ENCODE assay signal across 1 cellular context in the genomic region with DNA sequence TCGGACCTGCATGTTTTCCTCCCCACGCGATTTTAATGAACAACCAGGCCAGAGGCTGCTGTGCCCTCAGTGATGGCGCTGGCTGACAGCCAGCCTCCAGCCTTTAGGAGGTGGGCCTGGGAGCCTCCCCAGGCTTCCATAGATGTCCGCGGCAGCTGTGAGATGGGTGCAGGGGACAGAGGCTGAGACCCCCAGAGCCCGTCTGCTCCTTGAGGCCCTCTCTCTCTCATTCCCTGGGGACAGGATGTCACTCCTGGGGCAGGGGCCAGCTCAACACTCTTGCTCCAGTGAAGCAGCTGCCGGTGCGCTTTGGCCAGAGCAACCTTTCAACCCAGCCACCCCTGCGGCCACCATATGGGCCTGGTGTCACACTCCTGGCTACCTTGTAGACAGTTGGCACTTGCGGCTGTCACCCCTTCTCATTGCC.
TF ChIP-seq lines count a peak whose summit lies in the region.

No MANE protein-coding gene starts in this region.

TF ChIP-seq in HepG2, 621 proteins besides CTCF, POLR2A, EP300 and RAD21 (continued from another document and continues in another):
- no peak for TF ChIP-seq RFXAP (CRISPR knock-in tag; IDR thresholded peaks at IDR 0.05; ENCODE audit: borderline replicate concordance)
- TF ChIP-seq ZSCAN29 (CRISPR knock-in tag; conservative IDR thresholded peaks at IDR 0.05): no peak
- TF ChIP-seq EEA1 (CRISPR knock-in tag; IDR thresholded peaks at IDR 0.05; ENCODE audit: borderline replicate concordance): no peak
- TF ChIP-seq LCORL (IDR thresholded peaks at IDR 0.05): no peak
- TF ChIP-seq LCORL (CRISPR knock-in tag; IDR thresholded peaks at IDR 0.05): peak; percentile 55; the same call in 1 of the 2 replicates
- no peak for TF ChIP-seq XBP1 (CRISPR knock-in tag; IDR thresholded peaks at IDR 0.05)
- TF ChIP-seq TEAD3 (CRISPR knock-in tag; optimal IDR thresholded peaks at IDR 0.05; ENCODE audit: borderline replicate concordance): no peak
- no peak for TF ChIP-seq WIZ (CRISPR knock-in tag; IDR thresholded peaks at IDR 0.05)
- no peak for TF ChIP-seq NAIF1 (CRISPR knock-in tag; IDR thresholded peaks at IDR 0.05; ENCODE audit: borderline replicate concordance)
- 0 out of 2 replicates have a peak, but pooled peaks have one; percentile 17 for TF ChIP-seq GZF1 (CRISPR knock-in tag; IDR thresholded peaks at IDR 0.05)
- TF ChIP-seq ZNF563 (CRISPR knock-in tag; IDR thresholded peaks at IDR 0.05): no peak
- no peak for TF ChIP-seq RORA (CRISPR knock-in tag; IDR thresholded peaks at IDR 0.05)
- TF ChIP-seq SPEN (CRISPR knock-in tag; IDR thresholded peaks at IDR 0.05; ENCODE audit: low read depth): 0 out of 2 replicates have a peak, but pooled peaks have one; percentile 17
- 0 out of 2 replicates have a peak, but pooled peaks have one; percentile 23 for TF ChIP-seq KDM6A (CRISPR knock-in tag; IDR thresholded peaks at IDR 0.05; ENCODE audit: low read depth)
- TF ChIP-seq ZC3H13 (CRISPR knock-in tag; IDR thresholded peaks at IDR 0.05): no peak
- TF ChIP-seq, protein P1, sequence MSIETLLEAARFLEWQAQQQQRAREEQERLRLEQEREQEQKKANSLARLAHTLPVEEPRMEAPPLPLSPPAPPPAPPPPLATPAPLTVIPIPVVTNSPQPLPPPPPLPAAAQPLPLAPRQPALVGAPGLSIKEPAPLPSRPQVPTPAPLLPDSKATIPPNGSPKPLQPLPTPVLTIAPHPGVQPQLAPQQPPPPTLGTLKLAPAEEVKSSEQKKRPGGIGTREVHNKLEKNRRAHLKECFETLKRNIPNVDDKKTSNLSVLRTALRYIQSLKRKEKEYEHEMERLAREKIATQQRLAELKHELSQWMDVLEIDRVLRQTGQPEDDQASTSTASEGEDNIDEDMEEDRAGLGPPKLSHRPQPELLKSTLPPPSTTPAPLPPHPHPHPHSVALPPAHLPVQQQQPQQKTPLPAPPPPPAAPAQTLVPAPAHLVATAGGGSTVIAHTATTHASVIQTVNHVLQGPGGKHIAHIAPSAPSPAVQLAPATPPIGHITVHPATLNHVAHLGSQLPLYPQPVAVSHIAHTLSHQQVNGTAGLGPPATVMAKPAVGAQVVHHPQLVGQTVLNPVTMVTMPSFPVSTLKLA (IDR thresholded peaks at IDR 0.05): no peak
- no peak for TF ChIP-seq NFIC (IDR thresholded peaks at IDR 0.05; ENCODE audit: low read length)
- no peak for TF ChIP-seq ASH2L (IDR thresholded peaks at IDR 0.05; ENCODE audit: insufficient read length, low read depth, low read length)
- 0 out of 2 replicates have a peak, but pooled peaks have one; percentile 5 for TF ChIP-seq ZNF253 (CRISPR knock-in tag; IDR thresholded peaks at IDR 0.05; ENCODE audit: borderline replicate concordance)
- 0 out of 2 replicates have a peak, but pooled peaks have one; percentile 20 for TF ChIP-seq ZNF350 (CRISPR knock-in tag; IDR thresholded peaks at IDR 0.05; ENCODE audit: borderline replicate concordance, low read depth)
- no peak for TF ChIP-seq KLF11 (CRISPR knock-in tag; IDR thresholded peaks at IDR 0.05)
- TF ChIP-seq, protein P2, sequence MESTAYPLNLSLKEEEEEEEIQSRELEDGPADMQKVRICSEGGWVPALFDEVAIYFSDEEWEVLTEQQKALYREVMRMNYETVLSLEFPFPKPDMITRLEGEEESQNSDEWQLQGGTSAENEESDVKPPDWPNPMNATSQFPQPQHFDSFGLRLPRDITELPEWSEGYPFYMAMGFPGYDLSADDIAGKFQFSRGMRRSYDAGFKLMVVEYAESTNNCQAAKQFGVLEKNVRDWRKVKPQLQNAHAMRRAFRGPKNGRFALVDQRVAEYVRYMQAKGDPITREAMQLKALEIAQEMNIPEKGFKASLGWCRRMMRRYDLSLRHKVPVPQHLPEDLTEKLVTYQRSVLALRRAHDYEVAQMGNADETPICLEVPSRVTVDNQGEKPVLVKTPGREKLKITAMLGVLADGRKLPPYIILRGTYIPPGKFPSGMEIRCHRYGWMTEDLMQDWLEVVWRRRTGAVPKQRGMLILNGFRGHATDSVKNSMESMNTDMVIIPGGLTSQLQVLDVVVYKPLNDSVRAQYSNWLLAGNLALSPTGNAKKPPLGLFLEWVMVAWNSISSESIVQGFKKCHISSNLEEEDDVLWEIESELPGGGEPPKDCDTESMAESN (CRISPR knock-in tag; conservative IDR thresholded peaks at IDR 0.05): no peak
- TF ChIP-seq, protein P3, sequence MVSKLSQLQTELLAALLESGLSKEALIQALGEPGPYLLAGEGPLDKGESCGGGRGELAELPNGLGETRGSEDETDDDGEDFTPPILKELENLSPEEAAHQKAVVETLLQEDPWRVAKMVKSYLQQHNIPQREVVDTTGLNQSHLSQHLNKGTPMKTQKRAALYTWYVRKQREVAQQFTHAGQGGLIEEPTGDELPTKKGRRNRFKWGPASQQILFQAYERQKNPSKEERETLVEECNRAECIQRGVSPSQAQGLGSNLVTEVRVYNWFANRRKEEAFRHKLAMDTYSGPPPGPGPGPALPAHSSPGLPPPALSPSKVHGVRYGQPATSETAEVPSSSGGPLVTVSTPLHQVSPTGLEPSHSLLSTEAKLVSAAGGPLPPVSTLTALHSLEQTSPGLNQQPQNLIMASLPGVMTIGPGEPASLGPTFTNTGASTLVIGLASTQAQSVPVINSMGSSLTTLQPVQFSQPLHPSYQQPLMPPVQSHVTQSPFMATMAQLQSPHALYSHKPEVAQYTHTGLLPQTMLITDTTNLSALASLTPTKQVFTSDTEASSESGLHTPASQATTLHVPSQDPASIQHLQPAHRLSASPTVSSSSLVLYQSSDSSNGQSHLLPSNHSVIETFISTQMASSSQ (IDR thresholded peaks at IDR 0.05; ENCODE audit: low read depth): no peak
- TF ChIP-seq, protein P3 (CRISPR knock-in tag; IDR thresholded peaks at IDR 0.05; ENCODE audit: borderline replicate concordance): 0 out of 2 replicates have a peak, but pooled peaks have one; percentile 2
- peak; percentile 71 for TF ChIP-seq AGO1 (IDR thresholded peaks at IDR 0.05; ENCODE audit: low read depth, low read length, poor library complexity, severe bottlenecking)
- no peak for TF ChIP-seq HDAC6 (IDR thresholded peaks at IDR 0.05; ENCODE audit: low read depth, low read length)
- no peak for TF ChIP-seq DMAP1 (CRISPR knock-in tag; IDR thresholded peaks at IDR 0.05)
- TF ChIP-seq ZNF44 (CRISPR knock-in tag; IDR thresholded peaks at IDR 0.05): no peak
- no peak for TF ChIP-seq ZNF331 (CRISPR knock-in tag; IDR thresholded peaks at IDR 0.05)
- TF ChIP-seq JUNB (CRISPR knock-in tag; IDR thresholded peaks at IDR 0.05; ENCODE audit: borderline replicate concordance): no peak
- TF ChIP-seq ZNF234 (CRISPR knock-in tag; conservative IDR thresholded peaks at IDR 0.05): no peak
- TF ChIP-seq ZNF292 (CRISPR knock-in tag; IDR thresholded peaks at IDR 0.05; ENCODE audit: borderline replicate concordance, low read depth): no peak; the same call in 1 of the 2 replicates
- TF ChIP-seq MIXL1 (CRISPR knock-in tag; IDR thresholded peaks at IDR 0.05): no peak
- no peak for TF ChIP-seq SMAD3 (CRISPR knock-in tag; IDR thresholded peaks at IDR 0.05)
- TF ChIP-seq ZNF468 (CRISPR knock-in tag; IDR thresholded peaks at IDR 0.05): peak; percentile 16; the same call in 1 of the 2 replicates
- TF ChIP-seq KDM4B (CRISPR knock-in tag; IDR thresholded peaks at IDR 0.05): no peak
- TF ChIP-seq, protein P4, sequence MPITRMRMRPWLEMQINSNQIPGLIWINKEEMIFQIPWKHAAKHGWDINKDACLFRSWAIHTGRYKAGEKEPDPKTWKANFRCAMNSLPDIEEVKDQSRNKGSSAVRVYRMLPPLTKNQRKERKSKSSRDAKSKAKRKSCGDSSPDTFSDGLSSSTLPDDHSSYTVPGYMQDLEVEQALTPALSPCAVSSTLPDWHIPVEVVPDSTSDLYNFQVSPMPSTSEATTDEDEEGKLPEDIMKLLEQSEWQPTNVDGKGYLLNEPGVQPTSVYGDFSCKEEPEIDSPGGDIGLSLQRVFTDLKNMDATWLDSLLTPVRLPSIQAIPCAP (CRISPR knock-in tag; IDR thresholded peaks at IDR 0.05; ENCODE audit: low read depth): no peak
- TF ChIP-seq, protein P5, sequence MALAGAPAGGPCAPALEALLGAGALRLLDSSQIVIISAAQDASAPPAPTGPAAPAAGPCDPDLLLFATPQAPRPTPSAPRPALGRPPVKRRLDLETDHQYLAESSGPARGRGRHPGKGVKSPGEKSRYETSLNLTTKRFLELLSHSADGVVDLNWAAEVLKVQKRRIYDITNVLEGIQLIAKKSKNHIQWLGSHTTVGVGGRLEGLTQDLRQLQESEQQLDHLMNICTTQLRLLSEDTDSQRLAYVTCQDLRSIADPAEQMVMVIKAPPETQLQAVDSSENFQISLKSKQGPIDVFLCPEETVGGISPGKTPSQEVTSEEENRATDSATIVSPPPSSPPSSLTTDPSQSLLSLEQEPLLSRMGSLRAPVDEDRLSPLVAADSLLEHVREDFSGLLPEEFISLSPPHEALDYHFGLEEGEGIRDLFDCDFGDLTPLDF (CRISPR knock-in tag; IDR thresholded peaks at IDR 0.05): no peak
- no peak for TF ChIP-seq SP1 (IDR thresholded peaks at IDR 0.05)
- TF ChIP-seq SP1 (CRISPR knock-in tag; IDR thresholded peaks at IDR 0.05): no peak
- TF ChIP-seq, protein P6, sequence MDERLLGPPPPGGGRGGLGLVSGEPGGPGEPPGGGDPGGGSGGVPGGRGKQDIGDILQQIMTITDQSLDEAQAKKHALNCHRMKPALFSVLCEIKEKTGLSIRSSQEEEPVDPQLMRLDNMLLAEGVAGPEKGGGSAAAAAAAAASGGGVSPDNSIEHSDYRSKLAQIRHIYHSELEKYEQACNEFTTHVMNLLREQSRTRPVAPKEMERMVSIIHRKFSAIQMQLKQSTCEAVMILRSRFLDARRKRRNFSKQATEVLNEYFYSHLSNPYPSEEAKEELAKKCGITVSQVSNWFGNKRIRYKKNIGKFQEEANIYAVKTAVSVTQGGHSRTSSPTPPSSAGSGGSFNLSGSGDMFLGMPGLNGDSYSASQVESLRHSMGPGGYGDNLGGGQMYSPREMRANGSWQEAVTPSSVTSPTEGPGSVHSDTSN (CRISPR knock-in tag; IDR thresholded peaks at IDR 0.05): no peak
- TF ChIP-seq, protein P7, sequence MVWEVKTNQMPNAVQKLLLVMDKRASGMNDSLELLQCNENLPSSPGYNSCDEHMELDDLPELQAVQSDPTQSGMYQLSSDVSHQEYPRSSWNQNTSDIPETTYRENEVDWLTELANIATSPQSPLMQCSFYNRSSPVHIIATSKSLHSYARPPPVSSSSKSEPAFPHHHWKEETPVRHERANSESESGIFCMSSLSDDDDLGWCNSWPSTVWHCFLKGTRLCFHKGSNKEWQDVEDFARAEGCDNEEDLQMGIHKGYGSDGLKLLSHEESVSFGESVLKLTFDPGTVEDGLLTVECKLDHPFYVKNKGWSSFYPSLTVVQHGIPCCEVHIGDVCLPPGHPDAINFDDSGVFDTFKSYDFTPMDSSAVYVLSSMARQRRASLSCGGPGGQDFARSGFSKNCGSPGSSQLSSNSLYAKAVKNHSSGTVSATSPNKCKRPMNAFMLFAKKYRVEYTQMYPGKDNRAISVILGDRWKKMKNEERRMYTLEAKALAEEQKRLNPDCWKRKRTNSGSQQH (CRISPR knock-in tag; IDR thresholded peaks at IDR 0.05; ENCODE audit: low read depth): no peak
- no peak for TF ChIP-seq ZNF672 (CRISPR knock-in tag; IDR thresholded peaks at IDR 0.05)
- peak; percentile 15; the same call in 1 of the 2 replicates for TF ChIP-seq ZNF772 (CRISPR knock-in tag; IDR thresholded peaks at IDR 0.05)
- no peak for TF ChIP-seq ZNF335 (CRISPR knock-in tag; IDR thresholded peaks at IDR 0.05)
- no peak for TF ChIP-seq KMT2A (CRISPR knock-in tag; IDR thresholded peaks at IDR 0.05)
- 0 out of 2 replicates have a peak, but pooled peaks have one; percentile 37 for TF ChIP-seq SIN3A (IDR thresholded peaks at IDR 0.05; ENCODE audit: borderline replicate concordance, low read depth, low read length)
- no peak for TF ChIP-seq HMG20B (CRISPR knock-in tag; conservative IDR thresholded peaks at IDR 0.05)
- TF ChIP-seq CBX5 (CRISPR knock-in tag; IDR thresholded peaks at IDR 0.05; ENCODE audit: borderline replicate concordance): no peak
- TF ChIP-seq NFRKB (IDR thresholded peaks at IDR 0.05): no peak
- TF ChIP-seq, protein P8, sequence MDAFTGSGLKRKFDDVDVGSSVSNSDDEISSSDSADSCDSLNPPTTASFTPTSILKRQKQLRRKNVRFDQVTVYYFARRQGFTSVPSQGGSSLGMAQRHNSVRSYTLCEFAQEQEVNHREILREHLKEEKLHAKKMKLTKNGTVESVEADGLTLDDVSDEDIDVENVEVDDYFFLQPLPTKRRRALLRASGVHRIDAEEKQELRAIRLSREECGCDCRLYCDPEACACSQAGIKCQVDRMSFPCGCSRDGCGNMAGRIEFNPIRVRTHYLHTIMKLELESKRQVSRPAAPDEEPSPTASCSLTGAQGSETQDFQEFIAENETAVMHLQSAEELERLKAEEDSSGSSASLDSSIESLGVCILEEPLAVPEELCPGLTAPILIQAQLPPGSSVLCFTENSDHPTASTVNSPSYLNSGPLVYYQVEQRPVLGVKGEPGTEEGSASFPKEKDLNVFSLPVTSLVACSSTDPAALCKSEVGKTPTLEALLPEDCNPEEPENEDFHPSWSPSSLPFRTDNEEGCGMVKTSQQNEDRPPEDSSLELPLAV (CRISPR knock-in tag; conservative IDR thresholded peaks at IDR 0.05; ENCODE audit: low read depth): no peak
- no peak for TF ChIP-seq ZFP36 (IDR thresholded peaks at IDR 0.05; ENCODE audit: borderline replicate concordance, low read depth, low read length, partially characterized antibody)
- TF ChIP-seq, protein P9, sequence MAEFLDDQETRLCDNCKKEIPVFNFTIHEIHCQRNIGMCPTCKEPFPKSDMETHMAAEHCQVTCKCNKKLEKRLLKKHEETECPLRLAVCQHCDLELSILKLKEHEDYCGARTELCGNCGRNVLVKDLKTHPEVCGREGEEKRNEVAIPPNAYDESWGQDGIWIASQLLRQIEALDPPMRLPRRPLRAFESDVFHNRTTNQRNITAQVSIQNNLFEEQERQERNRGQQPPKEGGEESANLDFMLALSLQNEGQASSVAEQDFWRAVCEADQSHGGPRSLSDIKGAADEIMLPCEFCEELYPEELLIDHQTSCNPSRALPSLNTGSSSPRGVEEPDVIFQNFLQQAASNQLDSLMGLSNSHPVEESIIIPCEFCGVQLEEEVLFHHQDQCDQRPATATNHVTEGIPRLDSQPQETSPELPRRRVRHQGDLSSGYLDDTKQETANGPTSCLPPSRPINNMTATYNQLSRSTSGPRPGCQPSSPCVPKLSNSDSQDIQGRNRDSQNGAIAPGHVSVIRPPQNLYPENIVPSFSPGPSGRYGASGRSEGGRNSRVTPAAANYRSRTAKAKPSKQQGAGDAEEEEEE (CRISPR knock-in tag; IDR thresholded peaks at IDR 0.05; ENCODE audit: borderline replicate concordance): no peak
- no peak for TF ChIP-seq ZNF773 (CRISPR knock-in tag; IDR thresholded peaks at IDR 0.05; ENCODE audit: borderline replicate concordance)
- TF ChIP-seq CCDC6 (CRISPR knock-in tag; IDR thresholded peaks at IDR 0.05): no peak
- no peak for TF ChIP-seq U2AF2 (IDR thresholded peaks at IDR 0.05; ENCODE audit: low read depth, low read length)
- TF ChIP-seq ZNF557 (CRISPR knock-in tag; IDR thresholded peaks at IDR 0.05): no peak
